In the genomic region with DNA sequence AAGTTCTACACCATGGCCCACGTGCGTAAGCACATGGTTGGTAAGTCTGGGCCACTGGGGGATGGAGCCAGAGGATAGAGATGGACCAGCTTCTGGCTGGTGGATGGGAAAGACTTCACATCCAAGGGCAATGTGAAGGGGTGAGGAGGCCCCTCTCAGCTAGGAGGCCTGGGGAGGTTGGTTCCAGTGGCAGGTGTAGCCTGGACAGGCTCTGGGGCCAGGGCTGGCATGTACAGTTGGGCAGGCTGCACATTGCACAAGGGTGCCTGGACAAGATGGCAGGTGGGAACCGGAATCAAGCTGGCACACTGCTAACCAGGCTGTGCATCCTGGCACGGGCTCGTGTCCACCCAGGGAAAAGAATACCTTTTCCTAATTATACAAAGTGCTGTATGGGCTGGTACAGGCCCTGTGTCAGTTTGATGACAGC, we compare ENCODE assay signal across 20 cellular contexts. TPM values are rescaled to one million over a fixed set of nuclear protein-coding genes. Genes with fewer than 3 reads are reported as not detected.
A peak's percentile ranks its signal among the peaks of the same experiment; 100 is the strongest.
DNase-seq lines count a peak whose midpoint lies in the region; ATAC-seq, FAIRE-seq and TF ChIP-seq lines count a peak whose summit lies in the region.
"Had no signal": no experiment of that assay in that cellular context is flagged by ENCODE, and none has a peak within 500 bp of the region (broad histone marks: within the 10 kb centered on the region; RNA-seq: fewer than 3 reads in every experiment).

No MANE protein-coding gene starts in this region.

- no peaks in the 10 kb centered on the region for H3K4me1 ChIP-seq in HAP-1
- H3K4me1 ChIP-seq in kidney (ENCODE audit: control insufficient read depth in 1 of 2, insufficient read depth in 1 of 2, low read depth in 1 of 2, low read length in 2 of 2): peaks cover 0 to 2% of the 10 kb centered on the region in 2 donors
- H3K4me1 ChIP-seq: A549 had no signal

- H3K27me3 Mint-ChIP-seq in T-helper 17 cell: no peaks in the 10 kb centered on the region
- H3K27me3 Mint-ChIP-seq: CD4-positive, alpha-beta memory T cell had no signal

- no peak overlapping the region for H3K27ac ChIP-seq in coronary artery
- H3K27ac ChIP-seq in kidney (ENCODE audit: low read depth in 2 of 2, low read length in 2 of 2): no peak overlapping the region
- H3K27ac ChIP-seq: A549 had no signal

- H3K4me3 ChIP-seq in coronary artery (no peak overlapping the region), HAP-1 (no peak overlapping the region), kidney (ENCODE audit: low read length in 2 of 2) (no peak overlapping the region)
- H3K4me3 ChIP-seq: A549 had no signal

- H3K9ac ChIP-seq in kidney (ENCODE audit: low read length in 2 of 2): no peak overlapping the region

- H3K27ac Mint-ChIP-seq in T-helper 17 cell: no peak overlapping the region
- H3K27ac Mint-ChIP-seq in stimulated activated effector memory CD8-positive, alpha-beta T cell treated with anti-CD3 and anti-CD28 coated beads, Interleukin-12 subunit alpha, Interleukin-12 subunit beta, amount 100 ng/mL, for 72 hours: peak overlapping the region; percentile 11

- DNase-seq in left ventricle myocardium superior (peak; percentile 28), Right ventricle myocardium inferior (ENCODE audit: missing footprints) (no peak), T-helper 17 cell (no peak), coronary artery (ENCODE audit: low spot score) (peak; percentile 72), HAP-1 (ENCODE audit: low spot score in 2 of 2) (no peak), kidney (no peak)
- DNase-seq in stimulated activated effector memory CD8-positive, alpha-beta T cell treated with anti-CD3 and anti-CD28 coated beads, Interleukin-12 subunit alpha, Interleukin-12 subunit beta, amount 100 ng/mL, for 72 hours (ENCODE audit: low spot score in 2 of 2): peak in 1 of 2 donors; percentile 45
- DNase-seq: CD4-positive, alpha-beta memory T cell; DMS79; GDM1; MM.1S; NCI-H187 treated with DMSO at 0.1 percent for 48 hours; NCI-H2171 treated with DMSO at 0.1 percent for 48 hours; NCI-H774; SHP77 treated with DMSO at 0.1 percent for 48 hours had no signal

- intact Hi-C loops in left ventricle myocardium superior (cut with micrococcal nuclease): no loop called here
- intact Hi-C loops in Right ventricle myocardium inferior (cut with DNase I): no loop called here
- intact Hi-C loops in kidney (cut with DNase I): no loop called here

- H3K36me3 ChIP-seq in HAP-1 (replicated peaks) (no peaks in the 10 kb centered on the region), kidney (ENCODE audit: control insufficient read depth in 1 of 2, insufficient read depth in 2 of 2, low read length in 2 of 2) (no peaks in the 10 kb centered on the region)

- no peak for TF ChIP-seq CTCF in coronary artery (IDR thresholded peaks at IDR 0.05)
- TF ChIP-seq CTCF in kidney (IDR thresholded peaks at IDR 0.05; ENCODE audit: borderline replicate concordance, extremely low read depth, insufficient read depth): no peak

- peaks cover 5% of the 10 kb centered on the region for H3K4me1 Mint-ChIP-seq in T-helper 17 cell
- peaks cover 10% of the 10 kb centered on the region for H3K4me1 Mint-ChIP-seq in stimulated activated effector memory CD8-positive, alpha-beta T cell treated with anti-CD3 and anti-CD28 coated beads, Interleukin-12 subunit alpha, Interleukin-12 subunit beta, amount 100 ng/mL, for 72 hours

- no peaks in the 10 kb centered on the region for H3K36me3 Mint-ChIP-seq in T-helper 17 cell (ENCODE audit: low read depth)
- no peaks in the 10 kb centered on the region for H3K36me3 Mint-ChIP-seq in stimulated activated effector memory CD8-positive, alpha-beta T cell treated with anti-CD3 and anti-CD28 coated beads, Interleukin-12 subunit alpha, Interleukin-12 subunit beta, amount 100 ng/mL, for 72 hours
- H3K36me3 Mint-ChIP-seq: CD4-positive, alpha-beta memory T cell had no signal

- H3K4me3 Mint-ChIP-seq in T-helper 17 cell: peak overlapping the region; percentile 19
- no peak overlapping the region for H3K4me3 Mint-ChIP-seq in stimulated activated effector memory CD8-positive, alpha-beta T cell treated with anti-CD3 and anti-CD28 coated beads, Interleukin-12 subunit alpha, Interleukin-12 subunit beta, amount 100 ng/mL, for 72 hours
- H3K4me3 Mint-ChIP-seq: CD4-positive, alpha-beta memory T cell had no signal

- in situ Hi-C loops in HAP-1 (cut with MboI; ENCODE audit: low sequenced_read_pairs): no loop called here

- no peak for FAIRE-seq in kidney (lab: Jason Lieb, UNC)
- FAIRE-seq: A549 had no signal

- H3K27me3 ChIP-seq in HAP-1 (ENCODE audit: low read depth): no peaks in the 10 kb centered on the region

- no peaks in the 10 kb centered on the region for H3K9me3 ChIP-seq in T-helper 17 cell (ENCODE audit: control insufficient read depth, low read length, poor library complexity, severe bottlenecking)
- no peaks in the 10 kb centered on the region for H3K9me3 ChIP-seq in HAP-1
- H3K9me3 ChIP-seq in kidney (ENCODE audit: control insufficient read depth in 1 of 2, low read length in 2 of 2): no peaks in the 10 kb centered on the region
- H3K9me3 ChIP-seq: A549 had no signal

- ATAC-seq in left ventricle myocardium superior: no peak
- no peak for ATAC-seq in Right ventricle myocardium inferior
- ATAC-seq in T-helper 17 cell: no peak
- ATAC-seq in stimulated activated effector memory CD8-positive, alpha-beta T cell treated with anti-CD3 and anti-CD28 coated beads, Interleukin-12 subunit alpha, Interleukin-12 subunit beta, amount 100 ng/mL, for 72 hours: no peak
- no peak for ATAC-seq in GM18907 (IDR thresholded peaks at IDR 0.05; ENCODE audit: unreplicated experiment)
- ATAC-seq: Panc1 had no signal

- no peaks in the 10 kb centered on the region for H3K9me3 Mint-ChIP-seq in stimulated activated effector memory CD8-positive, alpha-beta T cell treated with anti-CD3 and anti-CD28 coated beads, Interleukin-12 subunit alpha, Interleukin-12 subunit beta, amount 100 ng/mL, for 72 hours

RNA-seq across cellular contexts. Expression of gene ZBTB47, which starts 8.1 kb away (rescaled TPM):
- total RNA-seq in left ventricle myocardium superior: 90.5 TPM
- total RNA-seq in Right ventricle myocardium inferior: 80.2 TPM
- total RNA-seq in T-helper 17 cell: 1 to 10 TPM in 1 of 2 donors, under 1 TPM in 1; 0.89 to 1.1 TPM
- total RNA-seq in kidney: 26.6 TPM
- polyA plus RNA-seq in kidney (ENCODE audit: insufficient read depth, low read depth, low replicate concordance): 7.8 TPM
- polyA plus RNA-seq: CD4-positive, alpha-beta memory T cell had no signal

RNA-seq across cellular contexts. Expression of gene KLHL40, which starts 23.7 kb away (rescaled TPM):
- total RNA-seq in left ventricle myocardium superior (0.12 TPM), Right ventricle myocardium inferior (not detected), T-helper 17 cell (not detected), kidney (not detected)
- not detected for polyA plus RNA-seq in kidney (ENCODE audit: insufficient read depth, low read depth, low replicate concordance)
- total RNA-seq: CD4-positive, alpha-beta memory T cell; H4; NCI-H460 had no signal
- polyA plus RNA-seq: A549; CD4-positive, alpha-beta memory T cell had no signal

RNA-seq across cellular contexts. Expression of gene HHATL, which starts 41.0 kb away (rescaled TPM):
- 463 TPM for total RNA-seq in left ventricle myocardium superior
- total RNA-seq in Right ventricle myocardium inferior: 440 TPM
- not detected for total RNA-seq in T-helper 17 cell
- total RNA-seq in kidney: not detected
- polyA plus RNA-seq in kidney (ENCODE audit: insufficient read depth, low read depth, low replicate concordance): not detected
- total RNA-seq: CD4-positive, alpha-beta memory T cell; H4; NCI-H460 had no signal
- polyA plus RNA-seq: A549; CD4-positive, alpha-beta memory T cell had no signal

Comparison
In these comparisons a context has a peak if more than half of its experiments do, and no peak if none do; other contexts are left out.
1. DNase-seq: peak in left ventricle myocardium superior (single experiment) and coronary artery (single experiment); none in Right ventricle myocardium inferior (single experiment), T-helper 17 cell (0 of 3), HAP-1 (0 of 2) and kidney (single experiment).
2. RNA of gene ZBTB47, which starts 8.1 kb away (total RNA-seq): 90.5 TPM in left ventricle myocardium superior (single experiment), 80.2 TPM in Right ventricle myocardium inferior (single experiment) and 26.6 TPM in kidney (single experiment); 0.89 to 1.1 TPM in T-helper 17 cell; every median in the first group is over 10 times any median in the second.
3. RNA of gene HHATL, which starts 41.0 kb away (total RNA-seq): 463 TPM in left ventricle myocardium superior (single experiment) and 440 TPM in Right ventricle myocardium inferior (single experiment); not detected in kidney (single experiment) and not detected in T-helper 17 cell; every median in the first group is over 100 times any median in the second.